In the genomic region with DNA sequence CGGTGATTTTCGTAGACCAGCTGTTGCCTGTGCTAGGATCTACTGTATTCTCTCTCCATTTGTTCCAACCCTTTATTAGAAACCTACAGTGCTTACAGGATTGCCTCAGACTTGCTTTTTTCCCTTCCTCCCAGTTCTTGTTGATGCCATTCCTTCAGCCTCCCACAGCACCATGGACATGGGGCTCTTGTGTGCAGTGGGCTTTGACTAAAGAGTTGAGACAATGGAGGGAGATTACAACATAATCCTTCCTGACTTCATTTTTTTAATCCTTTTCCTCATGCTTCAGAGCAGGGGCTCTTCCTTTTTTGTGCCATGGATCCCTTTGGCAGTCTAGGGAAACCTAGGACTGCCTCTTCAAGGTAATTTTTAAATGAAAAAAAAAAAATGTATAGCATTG, we compare ENCODE assay signal across 25 cellular contexts.
"Had no signal": no experiment of that assay in that cellular context is flagged by ENCODE, and none has a peak within 500 bp of the region (broad histone marks: within the 10 kb centered on the region; RNA-seq: fewer than 3 reads in every experiment).

No MANE protein-coding gene starts in this region.

- H3K4me3 Mint-ChIP-seq: naive thymus-derived CD8-positive, alpha-beta T cell; stimulated activated memory B cell treated with anti-CD40 and anti-IgM and Interleukin-4, amounts not matched to agents 10 μg/mL and 1 μg/mL and 100 μg/mL, for 72 hours; stimulated activated naive CD8-positive, alpha-beta T cell treated with anti-CD3 and anti-CD28 coated beads, Interleukin-15, Interleukin-2, amounts not matched to agents 100 ng/mL and 50 ng/mL, for 24 hours had no signal

- H3K36me3 ChIP-seq: esophagus muscularis mucosa, gastroesophageal sphincter, prostate gland, spleen, tibial nerve, upper lobe of right lung had no signal

- H3K9me3 ChIP-seq: gastroesophageal sphincter, mucosa of descending colon, prostate gland, testis, upper lobe of right lung had no signal

- H3K4me3 ChIP-seq: dorsolateral prefrontal cortex, esophagus muscularis mucosa, gastroesophageal sphincter, mucosa of descending colon, prostate gland, spleen, testis, tibial nerve, upper lobe of right lung had no signal

- H3K4me1 Mint-ChIP-seq: naive thymus-derived CD8-positive, alpha-beta T cell; stimulated activated memory B cell treated with anti-CD40 and anti-IgM and Interleukin-4, amounts not matched to agents 10 μg/mL and 1 μg/mL and 100 μg/mL, for 72 hours had no signal

- H3K27me3 Mint-ChIP-seq: stimulated activated memory B cell treated with anti-CD40 and anti-IgM and Interleukin-4, amounts not matched to agents 10 μg/mL and 1 μg/mL and 100 μg/mL, for 72 hours; stimulated activated naive CD8-positive, alpha-beta T cell treated with anti-CD3 and anti-CD28 coated beads, Interleukin-15, Interleukin-2, amounts not matched to agents 100 ng/mL and 50 ng/mL, for 24 hours had no signal

- H3K9me3 Mint-ChIP-seq: stimulated activated memory B cell treated with anti-CD40 and anti-IgM and Interleukin-4, amounts not matched to agents 10 μg/mL and 1 μg/mL and 100 μg/mL, for 72 hours had no signal

- H3K9ac ChIP-seq: parathyroid adenoma had no signal

- H3K79me2 ChIP-seq: parathyroid adenoma had no signal

- H3K27ac ChIP-seq: dorsolateral prefrontal cortex, esophagus muscularis mucosa, gastroesophageal sphincter, parathyroid adenoma, spleen, testis, tibial nerve, upper lobe of right lung had no signal

- ATAC-seq: gastroesophageal sphincter; left lobe of liver; mucosa of descending colon; naive thymus-derived CD8-positive, alpha-beta T cell; sciatic nerve; stimulated activated memory B cell treated with anti-CD40 and anti-IgM and Interleukin-4, amounts not matched to agents 10 μg/mL and 1 μg/mL and 100 μg/mL, for 72 hours; upper lobe of right lung had no signal

- H2AFZ ChIP-seq: parathyroid adenoma had no signal

- H3K27ac Mint-ChIP-seq: naive thymus-derived CD8-positive, alpha-beta T cell; stimulated activated memory B cell treated with anti-CD40 and anti-IgM and Interleukin-4, amounts not matched to agents 10 μg/mL and 1 μg/mL and 100 μg/mL, for 72 hours; stimulated activated naive CD8-positive, alpha-beta T cell treated with anti-CD3 and anti-CD28 coated beads, Interleukin-15, Interleukin-2, amounts not matched to agents 100 ng/mL and 50 ng/mL, for 24 hours had no signal

- H3K27me3 ChIP-seq: esophagus muscularis mucosa, gastroesophageal sphincter, spleen, testis, tibial nerve, upper lobe of right lung had no signal

- H3K4me1 ChIP-seq: gastroesophageal sphincter, parathyroid adenoma, prostate gland, spleen, testis, upper lobe of right lung had no signal

- H3K36me3 Mint-ChIP-seq: naive thymus-derived CD8-positive, alpha-beta T cell; stimulated activated memory B cell treated with anti-CD40 and anti-IgM and Interleukin-4, amounts not matched to agents 10 μg/mL and 1 μg/mL and 100 μg/mL, for 72 hours had no signal

- DNase-seq: cortex of kidney; dorsolateral prefrontal cortex; effector CD8-positive, alpha-beta T cell; foreskin fibroblast; glutamatergic neuron; islet precursor cell; mammary epithelial cell; mucosa of descending colon; naive thymus-derived CD8-positive, alpha-beta T cell; retina; spleen; stimulated activated CD4-positive, alpha-beta T cell treated with anti-CD3 and anti-CD28 coated beads, Interleukin-15, amount 100 ng/mL, for 24 hours; stimulated activated CD4-positive, alpha-beta T cell treated with anti-CD3 and anti-CD28 coated beads, Interleukin-1b, Interleukin-23, amount 100 ng/mL, for 48 hours; stimulated activated CD4-positive, alpha-beta T cell treated with anti-CD3 and anti-CD28 coated beads, Interleukin-4, amount 100 ng/mL, for 24 hours; testis; upper lobe of right lung had no signal
